25 cellular contexts compared by ENCODE assay signal in the genomic region with DNA sequence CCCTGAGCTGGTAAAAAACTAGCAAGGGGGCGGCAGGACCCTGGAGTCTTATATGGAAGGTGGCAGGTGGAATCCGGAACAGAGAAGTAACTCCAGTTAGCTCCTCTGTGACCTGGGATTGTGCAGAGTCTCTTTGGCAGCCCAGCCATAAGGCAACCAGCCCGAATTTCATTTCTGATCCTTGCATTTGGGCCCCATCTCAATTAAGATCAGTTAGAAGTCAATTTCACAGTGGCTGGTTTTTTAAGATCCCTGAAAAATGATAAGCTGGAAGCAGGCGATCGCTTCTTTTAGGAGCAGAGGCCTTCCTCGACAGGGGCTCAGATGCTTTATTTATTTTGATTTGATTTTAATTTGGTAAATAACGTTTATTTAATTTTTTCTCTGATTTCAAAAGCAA.
"Had no signal": no experiment of that assay in that cellular context is flagged by ENCODE, and none has a peak within 500 bp of the region (broad histone marks: within the 10 kb centered on the region; RNA-seq: fewer than 3 reads in every experiment).

No MANE protein-coding gene starts in this region.

- H3K4me3 Mint-ChIP-seq: naive thymus-derived CD8-positive, alpha-beta T cell; nephron progenitor cell; stimulated activated memory B cell treated with anti-CD40 and anti-IgM and Interleukin-4, amounts not matched to agents 10 μg/mL and 1 μg/mL and 100 μg/mL, for 72 hours; stimulated activated naive CD8-positive, alpha-beta T cell treated with anti-CD3 and anti-CD28 coated beads, Interleukin-15, amount 100 ng/mL, for 72 hours; type B pancreatic cell had no signal

- H3K4me3 ChIP-seq: left lung, lower lobe of right lung, ovary, right atrium auricular region, right lobe of liver, smooth muscle cell, tibial nerve, uterus had no signal

- H3K27me3 Mint-ChIP-seq: progenitor cell of endocrine pancreas, type B pancreatic cell had no signal

- DNase-seq: hippocampal formation; kidney glomerular epithelial cell; left cardiac atrium; left lung; lower lobe of right lung; mammary epithelial cell; mesenchymal stem cell; naive thymus-derived CD8-positive, alpha-beta T cell; nephron progenitor cell; ovary; right lobe of liver; stimulated activated CD4-positive, alpha-beta T cell treated with anti-CD3 and anti-CD28 coated beads, Interleukin-1b, Interleukin-23, amount 100 ng/mL, for 48 hours; stimulated activated CD4-positive, alpha-beta T cell treated with anti-CD3 and anti-CD28 coated beads, Interleukin-2, amount 100 ng/mL, for 48 hours; stimulated activated CD4-positive, alpha-beta T cell treated with anti-CD3 and anti-CD28 coated beads, Interleukin-4, amount 100 ng/mL, for 4 hours; stimulated activated CD8-positive, alpha-beta memory T cell treated with anti-CD3 and anti-CD28 coated beads, Interleukin-4, amount 100 ng/mL, for 48 hours; stimulated activated naive CD4-positive, alpha-beta T cell treated with Interleukin-2 at 50 U/mL for 16 hours; stimulated activated naive CD8-positive, alpha-beta T cell treated with anti-CD3 and anti-CD28 coated beads, Interleukin-15, amount 100 ng/mL, for 72 hours; substantia nigra; uterus had no signal

- H3K27ac Mint-ChIP-seq: naive thymus-derived CD8-positive, alpha-beta T cell; progenitor cell of endocrine pancreas; stimulated activated memory B cell treated with anti-CD40 and anti-IgM and Interleukin-4, amounts not matched to agents 10 μg/mL and 1 μg/mL and 100 μg/mL, for 72 hours; stimulated activated naive CD8-positive, alpha-beta T cell treated with anti-CD3 and anti-CD28 coated beads, Interleukin-15, amount 100 ng/mL, for 72 hours; type B pancreatic cell had no signal

- H3K4me1 Mint-ChIP-seq: naive thymus-derived CD8-positive, alpha-beta T cell; stimulated activated memory B cell treated with anti-CD40 and anti-IgM and Interleukin-4, amounts not matched to agents 10 μg/mL and 1 μg/mL and 100 μg/mL, for 72 hours; stimulated activated naive CD8-positive, alpha-beta T cell treated with anti-CD3 and anti-CD28 coated beads, Interleukin-15, amount 100 ng/mL, for 72 hours had no signal

- H3K4me1 ChIP-seq: left lung, lower lobe of right lung, right lobe of liver had no signal

- H3K27ac ChIP-seq: left lung, lower lobe of right lung, ovary, right atrium auricular region, right lobe of liver, tibial nerve, uterus had no signal

- H3K36me3 Mint-ChIP-seq: naive thymus-derived CD8-positive, alpha-beta T cell; stimulated activated memory B cell treated with anti-CD40 and anti-IgM and Interleukin-4, amounts not matched to agents 10 μg/mL and 1 μg/mL and 100 μg/mL, for 72 hours; type B pancreatic cell had no signal

- H3K27me3 ChIP-seq: ovary, right atrium auricular region, right lobe of liver, tibial nerve, uterus had no signal

- H3K36me3 ChIP-seq: left lung, lower lobe of right lung, ovary, right atrium auricular region, right lobe of liver, tibial nerve, uterus had no signal

- H3K9me3 ChIP-seq: left lung, lower lobe of right lung, ovary, right atrium auricular region, right lobe of liver, tibial nerve, uterus had no signal

- ATAC-seq: left cardiac atrium; left lung; lower lobe of right lung; naive thymus-derived CD8-positive, alpha-beta T cell; right lobe of liver; stimulated activated memory B cell treated with anti-CD40 and anti-IgM and Interleukin-4, amounts not matched to agents 10 μg/mL and 1 μg/mL and 100 μg/mL, for 72 hours; stimulated activated naive CD8-positive, alpha-beta T cell treated with anti-CD3 and anti-CD28 coated beads, Interleukin-15, amount 100 ng/mL, for 72 hours had no signal

- H3K9me3 Mint-ChIP-seq: naive thymus-derived CD8-positive, alpha-beta T cell; nephron progenitor cell; stimulated activated memory B cell treated with anti-CD40 and anti-IgM and Interleukin-4, amounts not matched to agents 10 μg/mL and 1 μg/mL and 100 μg/mL, for 72 hours; type B pancreatic cell had no signal
